In the genomic region with DNA sequence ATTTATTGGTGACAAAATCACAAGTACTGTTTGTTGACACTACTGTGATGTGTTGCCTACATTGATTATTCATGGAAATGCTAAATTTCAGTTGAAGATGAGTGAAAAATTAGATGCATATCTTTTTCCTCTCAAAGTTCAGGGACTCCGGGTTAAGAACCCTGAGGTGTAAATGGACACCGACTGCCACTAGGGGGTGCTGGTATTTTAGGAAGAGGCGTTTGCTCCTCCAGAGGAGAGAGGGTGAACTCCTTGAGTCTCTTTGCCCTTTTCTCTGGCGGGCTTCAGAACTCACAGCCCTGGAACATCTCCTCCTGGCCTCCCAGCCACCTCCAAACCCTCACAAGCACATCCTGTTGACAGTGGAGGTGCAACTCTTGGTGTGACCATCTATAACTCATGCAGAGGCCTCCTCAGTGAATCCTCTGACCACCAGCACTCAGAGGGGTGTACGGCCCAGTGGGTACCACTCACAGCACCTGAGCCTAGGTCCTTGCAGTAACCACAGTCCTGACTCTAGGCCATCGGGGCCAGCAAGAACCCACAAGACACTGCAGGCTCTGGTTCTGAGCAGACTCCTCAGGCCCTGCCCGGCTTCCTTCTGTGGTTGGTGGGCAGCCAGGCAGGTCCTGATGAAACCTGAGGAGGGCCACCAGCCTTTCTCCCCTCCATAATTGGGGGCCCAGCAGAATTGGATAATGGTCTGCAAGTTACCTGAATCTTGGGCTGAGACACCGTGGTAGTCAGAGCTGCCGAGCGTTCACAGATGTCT, we compare ENCODE assay signal across 8 cellular contexts. TPM values are rescaled to one million over a fixed set of nuclear protein-coding genes. Genes with fewer than 3 reads are reported as not detected.
A peak's percentile ranks its signal among the peaks of the same experiment; 100 is the strongest.
DNase-seq lines count a peak whose midpoint lies in the region; ATAC-seq lines count a peak whose summit lies in the region.

No MANE protein-coding gene starts in this region.

- no peak for ATAC-seq in HG02870 (IDR thresholded peaks at IDR 0.05; ENCODE audit: unreplicated experiment)

- peak; percentile 2 for DNase-seq in NCI-H1092 (lab: John Stamatoyannopoulos, UW)
- no peak for DNase-seq in NCI-H1092 treated with DMSO at 0.1 percent for 48 hours (lab: John Stamatoyannopoulos, UW)
- peak; percentile 53 for DNase-seq in NCI-H146 (lab: John Stamatoyannopoulos, UW)
- DNase-seq in activated CD4-positive, alpha-beta T cell treated with anti-CD3 and anti-CD28 coated beads for 48 hours: peak; percentile 83
- peak; percentile 80 for DNase-seq in dermis blood vessel endothelial cell
- DNase-seq in medulla oblongata (ENCODE audit: extremely low spot score): peak; percentile 82
- DNase-seq in stimulated activated CD8-positive, alpha-beta memory T cell treated with anti-CD3 and anti-CD28 coated beads, Interleukin-15, amount 100 ng/mL, for 48 hours (ENCODE audit: low read depth in 2 of 2): peak; percentile 25 to 47

RNA-seq across cellular contexts. Expression of gene PIK3R5, which starts 26.2 kb away (rescaled TPM):
- total RNA-seq in dermis blood vessel endothelial cell: 0.05 TPM in 1 of 2 replicates, not detected in the other

RNA-seq across cellular contexts. Expression of gene NTN1, which starts 29.6 kb away (rescaled TPM):
- 0.68 and 0.84 TPM in 2 replicates for total RNA-seq in dermis blood vessel endothelial cell
